8 cellular contexts compared by ENCODE assay signal in the genomic region with DNA sequence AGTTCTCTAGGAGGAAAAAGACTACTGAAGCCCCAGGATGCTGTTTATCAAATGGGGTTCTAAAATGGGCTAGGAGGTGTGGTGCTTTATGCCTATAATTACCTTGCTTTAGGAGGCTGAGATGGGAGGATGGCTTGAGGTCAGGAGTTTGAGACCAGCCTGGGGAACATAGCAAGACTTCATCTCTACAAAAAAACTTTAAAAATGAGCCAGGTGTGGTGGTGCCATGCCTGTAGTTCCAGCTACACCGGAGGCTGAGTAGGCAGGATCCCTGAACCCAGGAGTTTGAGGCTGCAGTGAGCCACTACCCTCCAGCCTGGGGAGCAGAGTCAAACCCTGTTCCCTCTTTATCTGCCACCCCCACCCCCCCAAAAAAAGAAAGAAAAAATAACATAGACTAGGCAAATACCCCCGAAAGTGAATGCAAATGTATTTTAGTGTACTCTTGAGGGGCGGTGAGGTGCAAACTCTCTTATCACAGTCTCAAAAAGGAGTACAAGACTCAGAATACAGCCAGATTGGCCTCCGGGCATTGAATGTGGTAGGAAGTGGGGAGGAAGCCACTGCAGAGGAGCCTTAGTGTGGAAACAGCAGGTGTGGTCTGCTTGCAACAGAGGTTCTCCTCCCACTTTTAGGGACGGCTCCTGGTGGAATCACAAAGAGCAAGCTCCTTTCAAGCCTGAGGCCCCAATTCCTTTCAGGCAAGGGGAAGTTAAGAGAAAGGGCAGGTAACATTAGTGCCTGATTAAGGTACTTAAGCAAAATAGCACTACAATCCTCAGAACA.
A peak's percentile ranks its signal among the peaks of the same experiment; 100 is the strongest.
DNase-seq lines count a peak whose midpoint lies in the region; FAIRE-seq and TF ChIP-seq lines count a peak whose summit lies in the region.

No MANE protein-coding gene starts in this region.

- H3K4me3 ChIP-seq in fibroblast of pulmonary artery (replicated peaks; ENCODE audit: low read depth, low read length) (no peak overlapping the region), coronary artery (no peak overlapping the region)

- in situ Hi-C loops in KBM-7 (cut with MboI; ENCODE audit: low pct_unique_long_range_greater_than_20kb, low sequenced_read_pairs) (no loop called here), ACHN (cut with HindIII; ENCODE audit: low pct_ligation_motif_present, low pct_unique_long_range_greater_than_20kb, low sequenced_read_pairs) (no loop called here)

- H3K27ac ChIP-seq in coronary artery, result no peak overlapping the region

- TF ChIP-seq CTCF in fibroblast of pulmonary artery (IDR thresholded peaks at IDR 0.05; ENCODE audit: low read length, missing control alignments) (no peak), coronary artery (IDR thresholded peaks at IDR 0.05) (no peak)

- DNase-seq in GM19239 (ENCODE audit: insufficient read length, low spot score) (no peak), KBM-7 (peak; percentile 88), fibroblast of pulmonary artery (ENCODE audit: low read depth) (peak; percentile 47), ACHN (no peak), cerebellar cortex (ENCODE audit: low spot score) (no peak), coronary artery (ENCODE audit: low spot score) (no peak)
- peak; percentile 54 to 64 for DNase-seq in activated CD4-positive, alpha-beta T cell treated with anti-CD3 and anti-CD28 coated beads, Interleukin-2, amount 50 U/mL, for 48 hours
- peak; percentile 50 for DNase-seq in stimulated activated CD8-positive, alpha-beta memory T cell treated with anti-CD3 and anti-CD28 coated beads, Interleukin-12 subunit alpha, Interleukin-12 subunit beta, amount 100 ng/mL, for 1 hour (ENCODE audit: low read depth)

- peak; percentile 88 for FAIRE-seq in GM19239 (lab: Jason Lieb, UNC)

Comparison
In these comparisons a context has a peak if more than half of its experiments do, and no peak if none do; other contexts are left out.
1. DNase-seq: peak in KBM-7 (single experiment), activated CD4-positive, alpha-beta T cell treated with anti-CD3 and anti-CD28 coated beads, Interleukin-2, amount 50 U/mL, for 48 hours (2 of 2), fibroblast of pulmonary artery (single experiment) and stimulated activated CD8-positive, alpha-beta memory T cell treated with anti-CD3 and anti-CD28 coated beads, Interleukin-12 subunit alpha, Interleukin-12 subunit beta, amount 100 ng/mL, for 1 hour (single experiment); none in GM19239 (single experiment), ACHN (single experiment), cerebellar cortex (single experiment) and coronary artery (single experiment).